35 cellular contexts compared by ENCODE assay signal in genomic region chr6:2565499-2565898, GRCh38.
"Had no signal": no experiment of that assay in that cellular context is flagged by ENCODE, and none has a peak within 500 bp of the region (broad histone marks: within the 10 kb centered on the region; RNA-seq: fewer than 3 reads in every experiment).

No MANE protein-coding gene starts in this region.

- H3K4me3 ChIP-seq: adrenal gland, breast epithelium, coronary artery, esophagus squamous epithelium, gastroesophageal sphincter, heart right ventricle had no signal

- ATAC-seq: activated CD8-positive, alpha-beta memory T cell treated with anti-CD3 and anti-CD28 coated beads, Interleukin-2, amount 10 ng/mL, durations not matched to agents 7 days and 5 days; activated CD8-positive, alpha-beta T cell treated with anti-CD3 and anti-CD28 coated beads, Interleukin-2, amount 10 ng/mL, durations not matched to agents 7 days and 5 days; activated naive CD8-positive, alpha-beta T cell treated with anti-CD3 and anti-CD28 coated beads, Interleukin-2, amount 50 U/mL, for 24 hours; effector memory CD8-positive, alpha-beta T cell; gastroesophageal sphincter; heart right ventricle; T-helper 17 cell; WTC11 had no signal

- H3K36me3 ChIP-seq: adrenal gland, breast epithelium, esophagus squamous epithelium, gastroesophageal sphincter, heart right ventricle had no signal

- H3K4me1 ChIP-seq: adrenal gland, breast epithelium, esophagus squamous epithelium had no signal

- H3K4me3 Mint-ChIP-seq: activated CD4-positive, alpha-beta memory T cell treated with anti-CD3 and anti-CD28 coated beads for 36 hours; activated CD8-positive, alpha-beta memory T cell treated with anti-CD3 and anti-CD28 coated beads, Interleukin-2, amount 10 ng/mL, durations not matched to agents 7 days and 5 days; activated CD8-positive, alpha-beta T cell treated with anti-CD3 and anti-CD28 coated beads, Interleukin-2, amount 10 ng/mL, durations not matched to agents 7 days and 5 days; activated naive CD4-positive, alpha-beta T cell treated with anti-CD3 and anti-CD28 coated beads for 36 hours; activated naive CD4-positive, alpha-beta T cell treated with anti-CD3 and anti-CD28 coated beads, Interleukin-2, amount 50 U/mL, for 24 hours; activated naive CD8-positive, alpha-beta T cell treated with anti-CD3 and anti-CD28 coated beads for 36 hours; activated naive CD8-positive, alpha-beta T cell treated with anti-CD3 and anti-CD28 coated beads, Interleukin-2, amount 50 U/mL, for 24 hours; activated T-helper 1 cell treated with anti-CD3 and anti-CD28 coated beads, Interleukin-12 subunit alpha, Interleukin-12 subunit beta, Interleukin-2, Interleukin-4 antibody, amounts not matched to agents 30 ng/mL and 10 ng/mL and 1 ng/mL, durations not matched to agents 14 hours and 24 hours and 36 hours; brain; central memory CD8-positive, alpha-beta T cell; dendritic cell treated with granulocyte-macrophage colony-stimulating factor and Interleukin-4, amounts not matched to agents 40 ng/mL and 50 ng/mL, for 4 days; effector memory CD8-positive, alpha-beta T cell; T-helper 17 cell; WTC11 had no signal

- H3K9me3 ChIP-seq: adrenal gland, breast epithelium, esophagus squamous epithelium, gastroesophageal sphincter had no signal

- H3K36me3 Mint-ChIP-seq: activated CD4-positive, alpha-beta memory T cell treated with anti-CD3 and anti-CD28 coated beads for 36 hours; activated CD8-positive, alpha-beta memory T cell treated with anti-CD3 and anti-CD28 coated beads, Interleukin-2, amount 10 ng/mL, durations not matched to agents 7 days and 5 days; activated naive CD4-positive, alpha-beta T cell treated with anti-CD3 and anti-CD28 coated beads, Interleukin-2, amount 50 U/mL, for 24 hours; activated naive CD8-positive, alpha-beta T cell treated with anti-CD3 and anti-CD28 coated beads for 36 hours; brain had no signal

- H3K4me1 Mint-ChIP-seq: WTC11 had no signal

- H3K27me3 ChIP-seq: adrenal gland, breast epithelium, esophagus squamous epithelium, gastroesophageal sphincter, heart right ventricle had no signal

- H3K27ac ChIP-seq: adrenal gland, breast epithelium, coronary artery, esophagus squamous epithelium, gastroesophageal sphincter, heart right ventricle, VCaP had no signal

- DNase-seq: activated CD4-positive, alpha-beta memory T cell treated with anti-CD3 and anti-CD28 coated beads for 36 hours; activated CD4-positive, alpha-beta T cell treated with anti-CD3 and anti-CD28 coated beads for 1 hour; activated CD4-positive, alpha-beta T cell treated with anti-CD3 and anti-CD28 coated beads for 48 hours; activated CD8-positive, alpha-beta memory T cell treated with anti-CD3 and anti-CD28 coated beads, Interleukin-2, amount 10 ng/mL, durations not matched to agents 7 days and 5 days; activated CD8-positive, alpha-beta memory T cell treated with anti-CD3 and anti-CD28 coated beads, Interleukin-2, amount 50 U/mL, for 4 hours; activated CD8-positive, alpha-beta T cell treated with anti-CD3 and anti-CD28 coated beads, Interleukin-2, amount 10 ng/mL, durations not matched to agents 7 days and 5 days; activated effector memory CD4-positive, alpha-beta T cell treated with anti-CD3 and anti-CD28 coated beads, Interleukin-2, amount 50 U/mL, for 16 hours; activated naive CD4-positive, alpha-beta T cell treated with anti-CD3 and anti-CD28 coated beads for 36 hours; activated naive CD8-positive, alpha-beta T cell treated with anti-CD3 and anti-CD28 coated beads for 36 hours; activated naive CD8-positive, alpha-beta T cell treated with anti-CD3 and anti-CD28 coated beads, Interleukin-2, amount 50 U/mL, for 24 hours; activated T-cell treated with anti-CD3 and anti-CD28 coated beads, Interleukin-2, amount 50 U/mL, for 1 hour; activated T-cell treated with anti-CD3 and anti-CD28 coated beads, Interleukin-2, amount 50 U/mL, for 48 hours; adrenal gland; amygdala; aorta; effector CD4-positive, alpha-beta T cell; effector memory CD8-positive, alpha-beta T cell; erythroblast; esophagus squamous epithelium; foreskin melanocyte; heart right ventricle; hippocampal formation; T-helper 1 cell; T-helper 17 cell had no signal

- H3K27ac Mint-ChIP-seq: activated CD4-positive, alpha-beta memory T cell treated with anti-CD3 and anti-CD28 coated beads for 36 hours; activated CD8-positive, alpha-beta memory T cell treated with anti-CD3 and anti-CD28 coated beads, Interleukin-2, amount 10 ng/mL, durations not matched to agents 7 days and 5 days; activated CD8-positive, alpha-beta T cell treated with anti-CD3 and anti-CD28 coated beads, Interleukin-2, amount 10 ng/mL, durations not matched to agents 7 days and 5 days; activated naive CD4-positive, alpha-beta T cell treated with anti-CD3 and anti-CD28 coated beads for 36 hours; activated naive CD4-positive, alpha-beta T cell treated with anti-CD3 and anti-CD28 coated beads, Interleukin-2, amount 50 U/mL, for 24 hours; activated naive CD8-positive, alpha-beta T cell treated with anti-CD3 and anti-CD28 coated beads for 36 hours; activated naive CD8-positive, alpha-beta T cell treated with anti-CD3 and anti-CD28 coated beads, Interleukin-2, amount 50 U/mL, for 24 hours; activated T-helper 1 cell treated with anti-CD3 and anti-CD28 coated beads, Interleukin-12 subunit alpha, Interleukin-12 subunit beta, Interleukin-2, Interleukin-4 antibody, amounts not matched to agents 30 ng/mL and 10 ng/mL and 1 ng/mL, durations not matched to agents 14 hours and 24 hours and 36 hours; activated T-helper 2 cell treated with anti-CD3 and anti-CD28 coated beads, Interferon-gamma antibody, Interleukin-2, Interleukin-4, amounts not matched to agents 10 μg/mL and 5 μg/mL and 100 μg/mL, durations not matched to agents 14 hours and 24 hours and 36 hours; brain; dendritic cell treated with granulocyte-macrophage colony-stimulating factor and Interleukin-4, amounts not matched to agents 40 ng/mL and 50 ng/mL, for 4 days; effector memory CD8-positive, alpha-beta T cell; T-helper 17 cell; WTC11 had no signal

- H3K9me3 Mint-ChIP-seq: activated naive CD4-positive, alpha-beta T cell treated with anti-CD3 and anti-CD28 coated beads, Interleukin-2, amount 50 U/mL, for 24 hours; activated naive CD8-positive, alpha-beta T cell treated with anti-CD3 and anti-CD28 coated beads, Interleukin-2, amount 50 U/mL, for 24 hours; effector memory CD8-positive, alpha-beta T cell had no signal
